ENCODE assay signal across 1 cellular context in the genomic region with DNA sequence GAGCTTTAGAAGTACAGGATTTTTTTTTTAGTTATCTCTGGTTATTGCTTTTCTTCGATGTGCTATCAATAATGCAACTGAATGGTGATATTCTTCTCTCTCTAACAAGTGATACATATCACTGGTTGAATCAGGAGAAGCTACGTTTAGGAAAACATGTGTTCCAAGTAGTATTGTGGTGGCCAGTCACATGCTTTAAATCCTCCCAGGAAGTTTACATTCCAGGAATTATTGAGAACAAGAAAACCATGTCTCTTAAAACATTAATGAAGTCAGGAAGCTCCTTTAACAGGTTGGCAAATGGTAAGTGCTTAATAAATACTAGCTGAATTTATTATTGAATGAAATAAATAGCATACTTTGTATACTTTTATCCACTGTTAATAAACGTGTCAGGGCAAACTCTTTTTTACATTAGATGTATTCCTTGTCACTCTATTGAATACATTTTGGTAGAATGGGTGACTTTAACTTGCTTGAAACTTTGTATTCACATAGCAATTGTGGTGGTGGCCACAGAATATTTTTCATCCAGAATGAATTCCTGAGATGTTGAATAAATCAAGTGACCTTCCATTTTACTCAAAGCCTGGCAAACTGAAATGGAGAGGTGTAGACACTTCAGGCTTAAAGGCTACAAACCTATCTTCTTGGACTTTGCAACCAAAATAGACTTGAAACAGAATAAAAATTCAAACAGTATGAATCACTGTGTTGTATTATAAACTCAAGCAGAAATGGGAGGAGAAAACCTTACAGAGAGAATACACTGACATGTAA.
TF ChIP-seq lines count a peak whose summit lies in the region.

No MANE protein-coding gene starts in this region.

TF ChIP-seq in SK-N-SH treated with all-trans-retinoic acid at 6 μM for 48 hours, 23 proteins besides CTCF, POLR2A, EP300 and RAD21 (continued from another document):
- TF ChIP-seq CREB5 (CRISPR knock-in tag; IDR thresholded peaks at IDR 0.05; ENCODE audit: low read depth) (no peak), ISL1 (CRISPR knock-in tag; IDR thresholded peaks at IDR 0.05) (no peak)
